Comparison of ENCODE assay signal across 26 cellular contexts in the genomic region with DNA sequence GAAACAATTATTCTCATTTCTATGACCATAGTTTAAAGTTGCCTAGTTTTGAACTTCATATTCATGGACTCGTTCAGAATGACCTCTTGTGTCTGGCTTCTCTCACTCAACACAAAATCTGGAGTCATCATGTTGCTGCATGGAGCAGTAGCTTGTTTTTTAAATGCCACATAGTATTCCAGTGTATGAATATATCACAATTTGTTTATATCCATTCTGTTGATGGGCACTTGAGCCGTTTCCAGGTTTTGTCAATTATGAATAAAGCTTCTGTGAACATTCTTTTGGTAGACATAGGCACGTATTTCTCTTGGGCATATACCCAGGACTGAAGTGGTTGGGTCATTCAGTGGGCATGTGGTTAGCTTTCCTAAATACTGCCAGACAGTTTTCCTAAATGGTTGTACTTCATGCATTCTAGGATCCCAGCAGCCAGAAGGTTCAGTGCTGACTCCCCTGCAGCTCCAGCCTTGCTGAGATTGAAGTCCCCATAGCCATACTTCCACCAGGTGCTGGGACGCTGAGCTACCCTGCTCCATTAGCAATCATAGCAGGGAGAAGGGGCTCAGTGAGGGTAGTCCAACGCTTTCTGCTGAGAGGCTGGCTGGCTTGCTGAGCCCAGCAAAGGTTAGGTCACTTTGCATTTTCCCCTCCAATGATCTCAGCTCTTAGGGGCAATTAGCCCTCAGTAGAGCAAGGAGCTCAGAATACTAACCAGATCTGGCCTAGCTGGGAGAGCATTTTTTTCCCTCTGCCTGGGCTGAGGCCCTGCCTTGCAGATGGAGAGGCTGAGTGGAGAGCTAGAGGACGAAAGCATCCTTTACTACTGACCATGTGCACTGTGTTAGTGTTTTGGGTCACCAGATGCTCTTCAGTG.
"Had no signal": no experiment of that assay in that cellular context is flagged by ENCODE, and none has a peak within 500 bp of the region (broad histone marks: within the 10 kb centered on the region; RNA-seq: fewer than 3 reads in every experiment).

No MANE protein-coding gene starts in this region.

- H3K4me3 Mint-ChIP-seq: activated CD4-positive, alpha-beta memory T cell treated with anti-CD3 and anti-CD28 coated beads, Interleukin-2, amount 10 ng/mL, durations not matched to agents 7 days and 5 days; activated CD4-positive, alpha-beta T cell treated with anti-CD3 and anti-CD28 coated beads, Interleukin-2, amount 10 ng/mL, durations not matched to agents 24 days and 14 days; activated T-cell treated with anti-CD3 and anti-CD28 coated beads, Interleukin-2, amount 50 U/mL, for 4 hours; natural killer cell treated with Interleukin-12 subunit alpha and Interleukin-12 subunit beta and Interleukin-15 and Interleukin-18, amount 100 ng/mL, for 72 hours; stimulated activated effector memory CD8-positive, alpha-beta T cell treated with anti-CD3 and anti-CD28 coated beads, Interleukin-12 subunit alpha, Interleukin-12 subunit beta, amount 100 ng/mL, for 72 hours; stimulated activated naive CD8-positive, alpha-beta T cell treated with anti-CD3 and anti-CD28 coated beads, Interleukin-15, Interleukin-2, amounts not matched to agents 100 ng/mL and 50 ng/mL, for 24 hours had no signal

- H3K36me3 ChIP-seq: breast epithelium, colonic mucosa, gastroesophageal sphincter, lower lobe of right lung, sigmoid colon, upper lobe of left lung, vagina had no signal

- DNase-seq: activated CD4-positive, alpha-beta memory T cell treated with anti-CD3 and anti-CD28 coated beads, Interleukin-2, amount 10 ng/mL, durations not matched to agents 7 days and 5 days; activated CD4-positive, alpha-beta T cell treated with anti-CD3 and anti-CD28 coated beads, Interleukin-2, amount 10 ng/mL, durations not matched to agents 24 days and 14 days; activated CD4-positive, CD25-positive, alpha-beta regulatory T cell treated with anti-CD3 and anti-CD28 coated beads, Interleukin-2, amount 50 U/mL, for 72 hours; activated T-cell treated with anti-CD3 and anti-CD28 coated beads, Interleukin-2, amount 50 U/mL, for 4 hours; colonic mucosa; dorsolateral prefrontal cortex; effector memory CD4-positive, alpha-beta T cell; head of caudate nucleus; hippocampal formation; left colon; lower lobe of right lung; mesendoderm; mucosa of descending colon; sigmoid colon; small intestine; stimulated activated CD4-positive, alpha-beta T cell treated with anti-CD3 and anti-CD28 coated beads, Interleukin-4, amount 100 ng/mL, for 24 hours; T-helper 2 cell; upper lobe of left lung had no signal

- H3K9me3 Mint-ChIP-seq: activated CD4-positive, alpha-beta memory T cell treated with anti-CD3 and anti-CD28 coated beads, Interleukin-2, amount 10 ng/mL, durations not matched to agents 7 days and 5 days; activated CD4-positive, alpha-beta T cell treated with anti-CD3 and anti-CD28 coated beads, Interleukin-2, amount 10 ng/mL, durations not matched to agents 24 days and 14 days; activated naive CD4-positive, alpha-beta T cell treated with anti-CD3 and anti-CD28 coated beads, Interleukin-2, amount 50 U/mL, for 72 hours; activated T-cell treated with anti-CD3 and anti-CD28 coated beads, Interleukin-2, amount 50 U/mL, for 4 hours; activated T-helper 2 cell treated with anti-CD3 and anti-CD28 coated beads, Interferon-gamma antibody, Interleukin-2, Interleukin-4, amounts not matched to agents 10 μg/mL and 5 μg/mL and 100 μg/mL, durations not matched to agents 14 hours and 24 hours and 36 hours; natural killer cell treated with Interleukin-12 subunit alpha and Interleukin-12 subunit beta and Interleukin-15 and Interleukin-18, amount 100 ng/mL, for 72 hours; stimulated activated effector memory CD8-positive, alpha-beta T cell treated with anti-CD3 and anti-CD28 coated beads, Interleukin-12 subunit alpha, Interleukin-12 subunit beta, amount 100 ng/mL, for 72 hours; stimulated activated naive CD8-positive, alpha-beta T cell treated with anti-CD3 and anti-CD28 coated beads, Interleukin-15, Interleukin-2, amounts not matched to agents 100 ng/mL and 50 ng/mL, for 24 hours had no signal

- H3K9me3 ChIP-seq: breast epithelium, colonic mucosa, gastroesophageal sphincter, lower lobe of right lung, mucosa of descending colon, sigmoid colon, upper lobe of left lung, vagina had no signal

- ATAC-seq: activated naive CD4-positive, alpha-beta T cell treated with anti-CD3 and anti-CD28 coated beads, Interleukin-2, amount 50 U/mL, for 72 hours; activated T-cell treated with anti-CD3 and anti-CD28 coated beads, Interleukin-2, amount 50 U/mL, for 4 hours; gastroesophageal sphincter; left colon; lower lobe of right lung; mucosa of descending colon; stimulated activated effector memory CD8-positive, alpha-beta T cell treated with anti-CD3 and anti-CD28 coated beads, Interleukin-12 subunit alpha, Interleukin-12 subunit beta, amount 100 ng/mL, for 72 hours had no signal

- H3K27ac Mint-ChIP-seq: activated CD4-positive, alpha-beta memory T cell treated with anti-CD3 and anti-CD28 coated beads, Interleukin-2, amount 10 ng/mL, durations not matched to agents 7 days and 5 days; activated CD4-positive, alpha-beta T cell treated with anti-CD3 and anti-CD28 coated beads, Interleukin-2, amount 10 ng/mL, durations not matched to agents 24 days and 14 days; activated naive CD4-positive, alpha-beta T cell treated with anti-CD3 and anti-CD28 coated beads, Interleukin-2, amount 50 U/mL, for 72 hours; activated T-helper 2 cell treated with anti-CD3 and anti-CD28 coated beads, Interferon-gamma antibody, Interleukin-2, Interleukin-4, amounts not matched to agents 10 μg/mL and 5 μg/mL and 100 μg/mL, durations not matched to agents 14 hours and 24 hours and 36 hours; natural killer cell treated with Interleukin-12 subunit alpha and Interleukin-12 subunit beta and Interleukin-15 and Interleukin-18, amount 100 ng/mL, for 72 hours; stimulated activated effector memory CD8-positive, alpha-beta T cell treated with anti-CD3 and anti-CD28 coated beads, Interleukin-12 subunit alpha, Interleukin-12 subunit beta, amount 100 ng/mL, for 72 hours; stimulated activated naive CD8-positive, alpha-beta T cell treated with anti-CD3 and anti-CD28 coated beads, Interleukin-15, Interleukin-2, amounts not matched to agents 100 ng/mL and 50 ng/mL, for 24 hours had no signal

- H3K27ac ChIP-seq: breast epithelium, colonic mucosa, dorsolateral prefrontal cortex, gastroesophageal sphincter, lower lobe of right lung, sigmoid colon, upper lobe of left lung, vagina had no signal

- H3K4me3 ChIP-seq: breast epithelium, colonic mucosa, dorsolateral prefrontal cortex, gastroesophageal sphincter, lower lobe of right lung, mucosa of descending colon, sigmoid colon, upper lobe of left lung, vagina had no signal

- H3K4me1 Mint-ChIP-seq: activated CD4-positive, alpha-beta memory T cell treated with anti-CD3 and anti-CD28 coated beads, Interleukin-2, amount 10 ng/mL, durations not matched to agents 7 days and 5 days; activated CD4-positive, alpha-beta T cell treated with anti-CD3 and anti-CD28 coated beads, Interleukin-2, amount 10 ng/mL, durations not matched to agents 24 days and 14 days; stimulated activated effector memory CD8-positive, alpha-beta T cell treated with anti-CD3 and anti-CD28 coated beads, Interleukin-12 subunit alpha, Interleukin-12 subunit beta, amount 100 ng/mL, for 72 hours had no signal

- H3K4me1 ChIP-seq: breast epithelium, colonic mucosa, gastroesophageal sphincter, lower lobe of right lung, sigmoid colon, upper lobe of left lung, vagina had no signal

- H3K36me3 Mint-ChIP-seq: activated naive CD4-positive, alpha-beta T cell treated with anti-CD3 and anti-CD28 coated beads, Interleukin-2, amount 50 U/mL, for 72 hours; natural killer cell treated with Interleukin-12 subunit alpha and Interleukin-12 subunit beta and Interleukin-15 and Interleukin-18, amount 100 ng/mL, for 72 hours; stimulated activated effector memory CD8-positive, alpha-beta T cell treated with anti-CD3 and anti-CD28 coated beads, Interleukin-12 subunit alpha, Interleukin-12 subunit beta, amount 100 ng/mL, for 72 hours had no signal

- H3K27me3 ChIP-seq: breast epithelium, colonic mucosa, dorsolateral prefrontal cortex, gastroesophageal sphincter, sigmoid colon, upper lobe of left lung, vagina had no signal
